24 cellular contexts compared by ENCODE assay signal in the genomic region with DNA sequence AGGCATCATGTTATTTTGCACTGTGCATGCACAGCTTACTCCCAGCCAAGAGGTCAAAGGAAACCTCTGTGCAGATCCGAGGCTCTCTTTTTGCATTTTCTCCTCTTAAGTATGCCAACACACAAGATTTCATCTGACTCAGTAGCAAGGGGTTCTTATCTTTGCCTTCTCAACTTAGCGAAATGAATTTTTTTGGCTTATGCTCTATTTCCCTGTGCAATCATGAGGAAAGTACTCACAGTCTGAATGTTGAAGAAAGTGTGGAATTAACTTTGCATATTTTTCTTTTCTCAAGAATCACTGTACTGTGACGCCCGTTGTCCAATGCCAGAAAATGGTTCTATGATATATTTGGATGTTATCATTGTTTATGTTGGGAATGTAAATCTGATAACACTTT.
"Had no signal": no experiment of that assay in that cellular context is flagged by ENCODE, and none has a peak within 500 bp of the region (broad histone marks: within the 10 kb centered on the region; RNA-seq: fewer than 3 reads in every experiment).

No MANE protein-coding gene starts in this region.

- H3K27ac Mint-ChIP-seq: mesothelial cell of epicardium; naive B cell; natural killer cell; stimulated activated naive B cell treated with anti-CD40 and anti-IgM and Interleukin-4, amounts not matched to agents 10 μg/mL and 1 μg/mL and 100 μg/mL, for 72 hours had no signal

- DNase-seq: heart right ventricle; left ventricle myocardium inferior; mesendoderm; naive B cell; natural killer cell; ovary; retina; right cardiac atrium; stimulated activated CD4-positive, alpha-beta T cell treated with anti-CD3 and anti-CD28 coated beads, Interleukin-12 subunit alpha, Interleukin-12 subunit beta, amount 100 ng/mL, for 4 hours; stimulated activated CD4-positive, alpha-beta T cell treated with anti-CD3 and anti-CD28 coated beads, Interleukin-15, amount 100 ng/mL, for 24 hours; stimulated activated CD4-positive, alpha-beta T cell treated with anti-CD3 and anti-CD28 coated beads, Interleukin-2, amount 100 ng/mL, for 24 hours; stimulated activated CD4-positive, alpha-beta T cell treated with anti-CD3 and anti-CD28 coated beads, Interleukin-4, amount 100 ng/mL, for 1 hour; stimulated activated naive B cell treated with anti-CD40 and anti-IgM and Interleukin-4, amounts not matched to agents 10 μg/mL and 1 μg/mL and 100 μg/mL, for 72 hours; stimulated activated naive CD8-positive, alpha-beta T cell treated with anti-CD3 and anti-CD28 coated beads, Interleukin-15, Interleukin-2, amounts not matched to agents 100 U/mL and 50 U/mL, for 24 hours; stomach; testis; thyroid gland; transverse colon; upper lobe of right lung had no signal

- H3K36me3 Mint-ChIP-seq: mesothelial cell of epicardium; naive B cell; natural killer cell; stimulated activated naive B cell treated with anti-CD40 and anti-IgM and Interleukin-4, amounts not matched to agents 10 μg/mL and 1 μg/mL and 100 μg/mL, for 72 hours had no signal

- H3K9me3 Mint-ChIP-seq: stimulated activated naive B cell treated with anti-CD40 and anti-IgM and Interleukin-4, amounts not matched to agents 10 μg/mL and 1 μg/mL and 100 μg/mL, for 72 hours had no signal

- H3K27me3 Mint-ChIP-seq: naive B cell; progenitor cell of endocrine pancreas; stimulated activated naive B cell treated with anti-CD40 and anti-IgM and Interleukin-4, amounts not matched to agents 10 μg/mL and 1 μg/mL and 100 μg/mL, for 72 hours had no signal

- H3K4me3 ChIP-seq: heart right ventricle, hepatocyte, left ventricle myocardium inferior, lung, ovary, skin epidermis, stomach, testis, thyroid gland, transverse colon, upper lobe of right lung had no signal

- H3K4me3 Mint-ChIP-seq: mesothelial cell of epicardium; naive B cell; natural killer cell; stimulated activated naive B cell treated with anti-CD40 and anti-IgM and Interleukin-4, amounts not matched to agents 10 μg/mL and 1 μg/mL and 100 μg/mL, for 72 hours had no signal

- H3K4me1 Mint-ChIP-seq: mesothelial cell of epicardium; naive B cell; natural killer cell; stimulated activated naive B cell treated with anti-CD40 and anti-IgM and Interleukin-4, amounts not matched to agents 10 μg/mL and 1 μg/mL and 100 μg/mL, for 72 hours had no signal
